In the genomic region with DNA sequence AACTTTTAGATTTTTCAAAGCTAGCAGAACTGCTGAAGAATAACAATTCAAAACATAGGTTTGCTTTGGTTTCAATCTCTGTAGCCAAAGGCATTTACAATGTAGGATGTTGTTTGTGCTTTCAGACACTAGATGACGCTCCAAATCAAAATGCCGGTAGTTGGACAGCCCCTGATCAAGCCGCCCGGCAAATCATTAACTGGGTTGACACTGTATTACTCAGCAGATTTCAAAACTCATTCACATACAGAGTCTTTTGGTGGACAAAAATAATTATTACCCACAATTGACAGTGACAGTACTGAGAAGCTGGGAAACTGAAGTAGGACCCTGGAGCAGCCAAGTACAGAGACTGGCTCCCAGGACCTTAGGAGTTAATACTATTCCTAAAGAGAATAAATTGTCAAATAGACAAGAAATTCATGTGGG, we compare ENCODE assay signal across 8 cellular contexts. TPM values are rescaled to one million over a fixed set of nuclear protein-coding genes. Genes with fewer than 3 reads are reported as not detected.
DNase-seq lines count a peak whose midpoint lies in the region; ATAC-seq and TF ChIP-seq lines count a peak whose summit lies in the region.

No MANE protein-coding gene starts in this region.

- POLR2A ChIA-PET in CD4-positive, alpha-beta memory T cell (lab: Charles Lee; ENCODE audit: partially characterized antibody) = interaction anchor here (0.6 to 11.5 kb wide), 11 partner anchors 9 to 151 kb away, joined by 3 to 413 read pairs (median 19); a partner anchor contains a TSS
- POLR2A ChIA-PET in WTC11 (lab: Charles Lee) = no interaction called here

- CTCF ChIA-PET in CD4-positive, alpha-beta memory T cell (lab: Charles Lee; ENCODE audit: partially characterized antibody) = interaction anchor here (1.1 to 16.7 kb wide), 8 partner anchors 22 to 205 kb away, joined by 3 to 533 read pairs (median 10); a partner anchor contains a TSS
- CTCF ChIA-PET in WTC11 (lab: Charles Lee) = interaction anchor here (0.6 to 2.1 kb wide), 2 partner anchors 30 to 33 kb away, joined by 3 to 9 read pairs; no protein-coding TSS in a partner anchor

- no peak overlapping the region for H3K27ac ChIP-seq in CD4-positive, alpha-beta memory T cell (ENCODE audit: low read depth, low read length)

- peaks cover 4 to 12% (median 7%) of the 10 kb centered on the region in 4 donors for H3K4me1 Mint-ChIP-seq in CD4-positive, alpha-beta memory T cell
- H3K4me1 Mint-ChIP-seq in WTC11 (peaks cover 7% of the 10 kb centered on the region), endothelial cell (ENCODE audit: unreplicated experiment) (peaks cover 3% of the 10 kb centered on the region)

- peak overlapping the region in 1 of 7 donors; percentile 30 for H3K27ac Mint-ChIP-seq in CD4-positive, alpha-beta memory T cell
- no peak overlapping the region for H3K27ac Mint-ChIP-seq in WTC11
- H3K27ac Mint-ChIP-seq in endothelial cell (ENCODE audit: unreplicated experiment) = no peak overlapping the region

- H3K27me3 Mint-ChIP-seq in CD4-positive, alpha-beta memory T cell = peaks cover 0 to 4% of the 10 kb centered on the region in 2 donors
- no peaks in the 10 kb centered on the region for H3K27me3 Mint-ChIP-seq in WTC11 (ENCODE audit: low read depth)
- H3K27me3 Mint-ChIP-seq in endothelial cell (ENCODE audit: unreplicated experiment) = no peaks in the 10 kb centered on the region

- intact Hi-C loops in CD4-positive, alpha-beta memory T cell (cut with micrococcal nuclease) = loop anchor here (2.0 kb wide), 1 partner anchor 57 kb away; a partner anchor contains a TSS

- TF ChIP-seq CTCF in WTC11 (IDR thresholded peaks at IDR 0.05) (peak; percentile 55), endothelial cell (IDR thresholded peaks at IDR 0.05; ENCODE audit: unreplicated experiment) (peak; percentile 75)

- no peak overlapping the region for H3K4me3 Mint-ChIP-seq in CD4-positive, alpha-beta memory T cell
- H3K4me3 Mint-ChIP-seq in WTC11 = no peak overlapping the region
- H3K4me3 Mint-ChIP-seq in endothelial cell (ENCODE audit: unreplicated experiment) = no peak overlapping the region

- peak; percentile 70 to 76 (median 71) for DNase-seq in CD4-positive, alpha-beta memory T cell
- peak; percentile 60 for DNase-seq in NCI-H226
- DNase-seq in WTC11 (ENCODE audit: low spot score) = no peak
- peak; percentile 56 for DNase-seq in endothelial cell (ENCODE audit: low spot score)
- DNase-seq in mucosa of gallbladder (ENCODE audit: low spot score) = peak; percentile 82
- DNase-seq in ureter (ENCODE audit: low spot score) = peak; percentile 74

- ATAC-seq in GM19023 (IDR thresholded peaks at IDR 0.05; ENCODE audit: unreplicated experiment) = peak; percentile 87
- ATAC-seq in HG03103 (IDR thresholded peaks at IDR 0.05; ENCODE audit: low read depth, unreplicated experiment) = peak; percentile 74
- ATAC-seq in WTC11 = peak; percentile 91

- H3K27me3 ChIP-seq in CD4-positive, alpha-beta memory T cell (ENCODE audit: insufficient read depth, low read length) = no peaks in the 10 kb centered on the region

- no peaks in the 10 kb centered on the region for H3K9me3 Mint-ChIP-seq in CD4-positive, alpha-beta memory T cell
- no peaks in the 10 kb centered on the region for H3K9me3 Mint-ChIP-seq in WTC11
- H3K9me3 Mint-ChIP-seq in endothelial cell (ENCODE audit: unreplicated experiment) = no peaks in the 10 kb centered on the region

- H3K4me1 ChIP-seq in CD4-positive, alpha-beta memory T cell (ENCODE audit: insufficient read depth, low read length) = no peaks in the 10 kb centered on the region

- no peak overlapping the region for H3K4me3 ChIP-seq in CD4-positive, alpha-beta memory T cell (ENCODE audit: low read length in 2 of 2)

- no peaks in the 10 kb centered on the region for H3K36me3 Mint-ChIP-seq in CD4-positive, alpha-beta memory T cell
- H3K36me3 Mint-ChIP-seq in WTC11 (no peaks in the 10 kb centered on the region), endothelial cell (ENCODE audit: low read depth, unreplicated experiment) (no peaks in the 10 kb centered on the region)

- H3K9me3 ChIP-seq in CD4-positive, alpha-beta memory T cell (ENCODE audit: control insufficient read depth in 1 of 2, low read length in 2 of 2) = no peaks in the 10 kb centered on the region

- no peaks in the 10 kb centered on the region for H3K36me3 ChIP-seq in CD4-positive, alpha-beta memory T cell (ENCODE audit: insufficient read depth, low read length)

TF ChIP-seq in WTC11, 78 proteins besides CTCF, POLR2A, EP300 and RAD21 (continues in another document):
- no peak for TF ChIP-seq FOXJ3 (CRISPR knock-in tag; IDR thresholded peaks at IDR 0.05; ENCODE audit: borderline replicate concordance)
- TF ChIP-seq, protein P1, sequence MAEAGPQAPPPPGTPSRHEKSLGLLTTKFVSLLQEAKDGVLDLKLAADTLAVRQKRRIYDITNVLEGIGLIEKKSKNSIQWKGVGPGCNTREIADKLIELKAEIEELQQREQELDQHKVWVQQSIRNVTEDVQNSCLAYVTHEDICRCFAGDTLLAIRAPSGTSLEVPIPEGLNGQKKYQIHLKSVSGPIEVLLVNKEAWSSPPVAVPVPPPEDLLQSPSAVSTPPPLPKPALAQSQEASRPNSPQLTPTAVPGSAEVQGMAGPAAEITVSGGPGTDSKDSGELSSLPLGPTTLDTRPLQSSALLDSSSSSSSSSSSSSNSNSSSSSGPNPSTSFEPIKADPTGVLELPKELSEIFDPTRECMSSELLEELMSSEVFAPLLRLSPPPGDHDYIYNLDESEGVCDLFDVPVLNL (CRISPR knock-in tag; IDR thresholded peaks at IDR 0.05; ENCODE audit: borderline replicate concordance, low read depth) = no peak
- TF ChIP-seq, protein P2, sequence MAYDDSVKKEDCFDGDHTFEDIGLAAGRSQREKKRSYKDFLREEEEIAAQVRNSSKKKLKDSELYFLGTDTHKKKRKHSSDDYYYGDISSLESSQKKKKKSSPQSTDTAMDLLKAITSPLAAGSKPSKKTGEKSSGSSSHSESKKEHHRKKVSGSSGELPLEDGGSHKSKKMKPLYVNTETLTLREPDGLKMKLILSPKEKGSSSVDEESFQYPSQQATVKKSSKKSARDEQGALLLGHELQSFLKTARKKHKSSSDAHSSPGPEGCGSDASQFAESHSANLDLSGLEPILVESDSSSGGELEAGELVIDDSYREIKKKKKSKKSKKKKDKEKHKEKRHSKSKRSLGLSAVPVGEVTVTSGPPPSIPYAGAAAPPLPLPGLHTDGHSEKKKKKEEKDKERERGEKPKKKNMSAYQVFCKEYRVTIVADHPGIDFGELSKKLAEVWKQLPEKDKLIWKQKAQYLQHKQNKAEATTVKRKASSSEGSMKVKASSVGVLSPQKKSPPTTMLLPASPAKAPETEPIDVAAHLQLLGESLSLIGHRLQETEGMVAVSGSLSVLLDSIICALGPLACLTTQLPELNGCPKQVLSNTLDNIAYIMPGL (CRISPR knock-in tag; IDR thresholded peaks at IDR 0.05) = no peak
- TF ChIP-seq TEAD1 (CRISPR knock-in tag; IDR thresholded peaks at IDR 0.05) = no peak
- TF ChIP-seq SMAD4 (CRISPR knock-in tag; IDR thresholded peaks at IDR 0.05) = no peak
- TF ChIP-seq, protein P3, sequence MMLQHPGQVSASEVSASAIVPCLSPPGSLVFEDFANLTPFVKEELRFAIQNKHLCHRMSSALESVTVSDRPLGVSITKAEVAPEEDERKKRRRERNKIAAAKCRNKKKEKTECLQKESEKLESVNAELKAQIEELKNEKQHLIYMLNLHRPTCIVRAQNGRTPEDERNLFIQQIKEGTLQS (CRISPR knock-in tag; conservative IDR thresholded peaks at IDR 0.05) = no peak
- TF ChIP-seq, protein P4, sequence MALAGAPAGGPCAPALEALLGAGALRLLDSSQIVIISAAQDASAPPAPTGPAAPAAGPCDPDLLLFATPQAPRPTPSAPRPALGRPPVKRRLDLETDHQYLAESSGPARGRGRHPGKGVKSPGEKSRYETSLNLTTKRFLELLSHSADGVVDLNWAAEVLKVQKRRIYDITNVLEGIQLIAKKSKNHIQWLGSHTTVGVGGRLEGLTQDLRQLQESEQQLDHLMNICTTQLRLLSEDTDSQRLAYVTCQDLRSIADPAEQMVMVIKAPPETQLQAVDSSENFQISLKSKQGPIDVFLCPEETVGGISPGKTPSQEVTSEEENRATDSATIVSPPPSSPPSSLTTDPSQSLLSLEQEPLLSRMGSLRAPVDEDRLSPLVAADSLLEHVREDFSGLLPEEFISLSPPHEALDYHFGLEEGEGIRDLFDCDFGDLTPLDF (CRISPR knock-in tag; IDR thresholded peaks at IDR 0.05) = no peak
- no peak for TF ChIP-seq OVOL2 (CRISPR knock-in tag; IDR thresholded peaks at IDR 0.05; ENCODE audit: borderline replicate concordance)
- no peak for TF ChIP-seq PRRX2 (CRISPR knock-in tag; IDR thresholded peaks at IDR 0.05)
- no peak for TF ChIP-seq ZNF232 (CRISPR knock-in tag; IDR thresholded peaks at IDR 0.05)
- TF ChIP-seq, protein P5, sequence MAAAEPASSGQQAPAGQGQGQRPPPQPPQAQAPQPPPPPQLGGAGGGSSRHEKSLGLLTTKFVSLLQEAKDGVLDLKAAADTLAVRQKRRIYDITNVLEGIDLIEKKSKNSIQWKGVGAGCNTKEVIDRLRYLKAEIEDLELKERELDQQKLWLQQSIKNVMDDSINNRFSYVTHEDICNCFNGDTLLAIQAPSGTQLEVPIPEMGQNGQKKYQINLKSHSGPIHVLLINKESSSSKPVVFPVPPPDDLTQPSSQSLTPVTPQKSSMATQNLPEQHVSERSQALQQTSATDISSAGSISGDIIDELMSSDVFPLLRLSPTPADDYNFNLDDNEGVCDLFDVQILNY (CRISPR knock-in tag; IDR thresholded peaks at IDR 0.05) = no peak

RNA-seq across cellular contexts. Expression of a gene that starts 21.3 kb away (rescaled TPM):
- total RNA-seq in CD4-positive, alpha-beta memory T cell = 1 to 10 TPM; 3.5 to 4.2 TPM
- 1 to 10 TPM; 3.4 to 4.2 TPM for polyA plus RNA-seq in CD4-positive, alpha-beta memory T cell
- total RNA-seq in WTC11 (2021) (1.9 to 2.4 TPM (median 2.0 TPM) in 3 replicates), endothelial cell (ENCODE audit: unreplicated experiment) (1.2 TPM), mucosa of gallbladder (19.1 TPM), ureter (14.8 TPM)
